ENCODE assay signal across 12 cellular contexts in genomic region chr11:95917188-95918036, GRCh38. TPM values are rescaled to one million over a fixed set of nuclear protein-coding genes. Genes with fewer than 3 reads are reported as not detected.
A peak's percentile ranks its signal among the peaks of the same experiment; 100 is the strongest.
DNase-seq lines count a peak whose midpoint lies in the region; ATAC-seq and TF ChIP-seq lines count a peak whose summit lies in the region.
"Had no signal": no experiment of that assay in that cellular context is flagged by ENCODE, and none has a peak within 500 bp of the region (broad histone marks: within the 10 kb centered on the region; RNA-seq: fewer than 3 reads in every experiment).

No MANE protein-coding gene starts in this region.

- H3K4me3 ChIP-seq in cardiac fibroblast (replicated peaks in 1 of 2; ENCODE audit: low read depth in 2 of 2, low read length in 2 of 2) (no peak overlapping the region), parathyroid adenoma (ENCODE audit: low read depth, low read length) (no peak overlapping the region), SJCRH30 (no peak overlapping the region), tibial nerve (no peak overlapping the region)
- H3K4me3 ChIP-seq: mucosa of descending colon had no signal

- DNase-seq in NCI-H226 = peak; percentile 46
- DNase-seq in cardiac fibroblast (ENCODE audit: low read depth in 2 of 2) = peak; percentile 69 to 89
- no peak for DNase-seq in SJCRH30
- DNase-seq in tibial nerve (ENCODE audit: low spot score in 2 of 2) = no peak
- DNase-seq: activated T-cell treated with anti-CD3 and anti-CD28 coated beads, Interleukin-2, amount 50 U/mL, for 24 hours; CD4-positive, alpha-beta memory T cell; glutamatergic neuron; mucosa of descending colon had no signal

- no peaks in the 10 kb centered on the region for H3K4me1 ChIP-seq in parathyroid adenoma
- H3K4me1 ChIP-seq in SJCRH30 = no peaks in the 10 kb centered on the region; the same call in 1 of the 2 replicates
- H3K4me1 ChIP-seq in tibial nerve = peaks cover 0 to 94% (median 12%) of the 10 kb centered on the region in 4 donors

- peak overlapping the region; percentile 41 for H3K27ac ChIP-seq in parathyroid adenoma
- H3K27ac ChIP-seq in SJCRH30 = no peak overlapping the region
- H3K27ac ChIP-seq in tibial nerve = peak overlapping the region in 2 of 4 donors; percentile 51 to 52

- H3K79me2 ChIP-seq in parathyroid adenoma = no peaks in the 10 kb centered on the region

- H3K9ac ChIP-seq in parathyroid adenoma = no peak overlapping the region

- H3K36me3 ChIP-seq in parathyroid adenoma (ENCODE audit: control insufficient read depth, insufficient read depth, low read length) (no peaks in the 10 kb centered on the region), SJCRH30 (no peaks in the 10 kb centered on the region; the same call in 1 of the 2 replicates), tibial nerve (no peaks in the 10 kb centered on the region)

- TF ChIP-seq EP300 in Ishikawa (IDR thresholded peaks at IDR 0.05; ENCODE audit: borderline replicate concordance) (peak; percentile 35; the same call in 1 of the 2 replicates), tibial nerve (IDR thresholded peaks at IDR 0.05) (peak in 1 of 2 donors; percentile 19)

- no peaks in the 10 kb centered on the region for H3K9me3 ChIP-seq in parathyroid adenoma (ENCODE audit: control insufficient read depth, low read length)
- no peaks in the 10 kb centered on the region for H3K9me3 ChIP-seq in SJCRH30 (replicated peaks)
- H3K9me3 ChIP-seq in tibial nerve = no peaks in the 10 kb centered on the region
- H3K9me3 ChIP-seq: mucosa of descending colon had no signal

- TF ChIP-seq RAD21 in Ishikawa (IDR thresholded peaks at IDR 0.05; ENCODE audit: low read depth) = no peak

- WGBS in tibial nerve, 2 donors = 49 to 50% methylated on average over 8 of the region's 8 CpGs

- TF ChIP-seq CTCF in cardiac fibroblast (IDR thresholded peaks at IDR 0.05; ENCODE audit: low read depth, low read length) (no peak), parathyroid adenoma (IDR thresholded peaks at IDR 0.05) (no peak), tibial nerve (IDR thresholded peaks at IDR 0.05) (no peak)

- H2AFZ ChIP-seq in parathyroid adenoma = no peak overlapping the region

- no peaks in the 10 kb centered on the region for H3K27me3 ChIP-seq in parathyroid adenoma (ENCODE audit: control insufficient read depth, insufficient read depth, low read length)
- H3K27me3 ChIP-seq in SJCRH30 = no peaks in the 10 kb centered on the region
- H3K27me3 ChIP-seq in tibial nerve = no peaks in the 10 kb centered on the region

- no peak overlapping the region for H3K4me2 ChIP-seq in parathyroid adenoma (ENCODE audit: low read length)

- ATAC-seq in HG03175 (IDR thresholded peaks at IDR 0.05; ENCODE audit: unreplicated experiment) = no peak
- no peak for ATAC-seq in HG02763 (IDR thresholded peaks at IDR 0.05; ENCODE audit: unreplicated experiment)
- ATAC-seq: mucosa of descending colon had no signal

- no peak for TF ChIP-seq POLR2A in tibial nerve (IDR thresholded peaks at IDR 0.05)

TF ChIP-seq in Ishikawa, 13 proteins besides CTCF, POLR2A, EP300 and RAD21:
- TF ChIP-seq CREB1 (IDR thresholded peaks at IDR 0.05; ENCODE audit: low read depth) = no peak
- peak; percentile 88 for TF ChIP-seq NFIC (IDR thresholded peaks at IDR 0.05)
- TF ChIP-seq ZBTB7A (IDR thresholded peaks at IDR 0.05; ENCODE audit: low read depth) = no peak
- TF ChIP-seq TEAD4 (IDR thresholded peaks at IDR 0.05) = peak; percentile 13; the same call in 1 of the 2 replicates
- TF ChIP-seq USF1 (IDR thresholded peaks at IDR 0.05) = no peak
- no peak for TF ChIP-seq TCF12 (IDR thresholded peaks at IDR 0.05; ENCODE audit: low read depth)

RNA-seq across cellular contexts. Expression of gene MTMR2, which starts 6.5 kb away (rescaled TPM):
- 22.3 and 26.4 TPM in 2 replicates for total RNA-seq in SJCRH30 (2014; rRNA removed; shearing (Covaris generic))
- 10 to 100 TPM; 22.5 to 33.2 (median 27.5) TPM for total RNA-seq in tibial nerve

Comparison
In these comparisons a context has a peak if more than half of its experiments do, and no peak if none do; other contexts are left out.
1. DNase-seq: peak in NCI-H226 (single experiment) and cardiac fibroblast (2 of 2); none in SJCRH30 (0 of 2) and tibial nerve (0 of 2).